Comparison of ENCODE assay signal across 1 cellular context in the genomic region with DNA sequence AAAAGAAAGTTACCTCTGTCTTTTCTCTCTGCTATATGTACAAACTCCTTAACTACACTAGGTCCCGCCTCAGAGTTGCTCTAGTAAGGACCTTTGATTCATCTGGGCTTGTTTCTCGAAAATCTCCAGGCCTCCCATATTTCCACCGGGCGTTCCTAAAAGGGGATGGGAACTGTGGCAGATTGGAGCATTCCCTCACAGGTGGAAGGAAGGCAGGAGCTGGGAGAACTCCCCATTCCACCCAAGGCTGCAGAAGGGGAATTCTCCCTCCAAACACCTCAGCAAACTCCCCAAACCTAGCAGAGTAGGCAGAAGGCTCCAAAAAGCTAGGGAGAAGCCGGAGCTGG.
TF ChIP-seq lines count a peak whose summit lies in the region.

No MANE protein-coding gene starts in this region.

TF ChIP-seq in WTC11, 78 proteins besides CTCF, POLR2A, EP300 and RAD21 (continued from another document):
- TF ChIP-seq, protein P1, sequence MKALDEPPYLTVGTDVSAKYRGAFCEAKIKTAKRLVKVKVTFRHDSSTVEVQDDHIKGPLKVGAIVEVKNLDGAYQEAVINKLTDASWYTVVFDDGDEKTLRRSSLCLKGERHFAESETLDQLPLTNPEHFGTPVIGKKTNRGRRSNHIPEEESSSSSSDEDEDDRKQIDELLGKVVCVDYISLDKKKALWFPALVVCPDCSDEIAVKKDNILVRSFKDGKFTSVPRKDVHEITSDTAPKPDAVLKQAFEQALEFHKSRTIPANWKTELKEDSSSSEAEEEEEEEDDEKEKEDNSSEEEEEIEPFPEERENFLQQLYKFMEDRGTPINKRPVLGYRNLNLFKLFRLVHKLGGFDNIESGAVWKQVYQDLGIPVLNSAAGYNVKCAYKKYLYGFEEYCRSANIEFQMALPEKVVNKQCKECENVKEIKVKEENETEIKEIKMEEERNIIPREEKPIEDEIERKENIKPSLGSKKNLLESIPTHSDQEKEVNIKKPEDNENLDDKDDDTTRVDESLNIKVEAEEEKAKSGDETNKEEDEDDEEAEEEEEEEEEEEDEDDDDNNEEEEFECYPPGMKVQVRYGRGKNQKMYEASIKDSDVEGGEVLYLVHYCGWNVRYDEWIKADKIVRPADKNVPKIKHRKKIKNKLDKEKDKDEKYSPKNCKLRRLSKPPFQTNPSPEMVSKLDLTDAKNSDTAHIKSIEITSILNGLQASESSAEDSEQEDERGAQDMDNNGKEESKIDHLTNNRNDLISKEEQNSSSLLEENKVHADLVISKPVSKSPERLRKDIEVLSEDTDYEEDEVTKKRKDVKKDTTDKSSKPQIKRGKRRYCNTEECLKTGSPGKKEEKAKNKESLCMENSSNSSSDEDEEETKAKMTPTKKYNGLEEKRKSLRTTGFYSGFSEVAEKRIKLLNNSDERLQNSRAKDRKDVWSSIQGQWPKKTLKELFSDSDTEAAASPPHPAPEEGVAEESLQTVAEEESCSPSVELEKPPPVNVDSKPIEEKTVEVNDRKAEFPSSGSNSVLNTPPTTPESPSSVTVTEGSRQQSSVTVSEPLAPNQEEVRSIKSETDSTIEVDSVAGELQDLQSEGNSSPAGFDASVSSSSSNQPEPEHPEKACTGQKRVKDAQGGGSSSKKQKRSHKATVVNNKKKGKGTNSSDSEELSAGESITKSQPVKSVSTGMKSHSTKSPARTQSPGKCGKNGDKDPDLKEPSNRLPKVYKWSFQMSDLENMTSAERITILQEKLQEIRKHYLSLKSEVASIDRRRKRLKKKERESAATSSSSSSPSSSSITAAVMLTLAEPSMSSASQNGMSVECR (CRISPR knock-in tag; IDR thresholded peaks at IDR 0.05; ENCODE audit: borderline replicate concordance): no peak
- TF ChIP-seq FOXP4 (CRISPR knock-in tag; IDR thresholded peaks at IDR 0.05) (no peak), PREB (CRISPR knock-in tag; IDR thresholded peaks at IDR 0.05; ENCODE audit: borderline replicate concordance) (no peak), ZNF425 (CRISPR knock-in tag; conservative IDR thresholded peaks at IDR 0.05) (no peak)
- TF ChIP-seq, protein P2, sequence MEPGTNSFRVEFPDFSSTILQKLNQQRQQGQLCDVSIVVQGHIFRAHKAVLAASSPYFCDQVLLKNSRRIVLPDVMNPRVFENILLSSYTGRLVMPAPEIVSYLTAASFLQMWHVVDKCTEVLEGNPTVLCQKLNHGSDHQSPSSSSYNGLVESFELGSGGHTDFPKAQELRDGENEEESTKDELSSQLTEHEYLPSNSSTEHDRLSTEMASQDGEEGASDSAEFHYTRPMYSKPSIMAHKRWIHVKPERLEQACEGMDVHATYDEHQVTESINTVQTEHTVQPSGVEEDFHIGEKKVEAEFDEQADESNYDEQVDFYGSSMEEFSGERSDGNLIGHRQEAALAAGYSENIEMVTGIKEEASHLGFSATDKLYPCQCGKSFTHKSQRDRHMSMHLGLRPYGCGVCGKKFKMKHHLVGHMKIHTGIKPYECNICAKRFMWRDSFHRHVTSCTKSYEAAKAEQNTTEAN (CRISPR knock-in tag; IDR thresholded peaks at IDR 0.05): no peak
